In the genomic region with DNA sequence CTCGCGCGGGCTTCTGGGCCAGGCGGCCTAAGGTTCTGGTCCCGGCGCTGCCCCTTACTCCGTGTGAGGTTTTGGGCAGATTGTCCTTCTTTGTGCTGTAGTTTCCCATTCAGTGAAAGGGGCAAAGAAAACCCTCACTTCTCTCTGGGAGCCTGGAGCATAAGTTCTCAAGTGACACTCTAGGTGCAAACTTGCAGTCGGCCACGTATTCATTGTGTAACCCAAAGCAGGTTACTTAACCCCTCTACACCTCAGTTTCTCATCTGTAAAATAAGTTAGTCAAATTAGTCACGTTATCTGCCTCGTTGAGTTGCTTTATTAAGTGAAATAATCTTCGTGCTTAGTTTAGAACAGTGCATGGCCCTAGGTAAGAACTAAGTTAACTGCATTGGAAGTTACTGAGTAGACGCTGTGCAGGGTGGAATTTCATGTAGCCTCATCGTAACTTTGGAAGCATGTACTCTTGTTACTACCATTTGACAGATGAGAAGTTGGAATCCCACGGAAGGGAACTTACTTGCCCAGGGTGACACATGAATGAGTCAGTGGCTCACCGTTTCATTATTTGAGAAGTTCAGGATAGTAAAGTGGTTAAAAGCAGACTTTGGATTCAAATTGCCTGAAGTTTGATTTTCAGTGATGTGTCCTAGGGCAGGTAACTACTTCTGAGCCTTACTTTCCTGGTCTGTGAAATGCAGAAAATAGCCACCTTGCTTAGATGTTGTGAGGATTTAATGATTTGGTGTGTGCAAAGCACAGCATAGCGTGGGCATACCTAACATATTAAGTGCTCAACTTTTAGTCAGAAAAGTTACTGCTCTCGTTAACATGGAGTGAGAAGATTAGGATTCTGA, we compare ENCODE assay signal across 8 cellular contexts. TPM values are rescaled to one million over a fixed set of nuclear protein-coding genes. Genes with fewer than 3 reads are reported as not detected.
DNase-seq lines count a peak whose midpoint lies in the region; TF ChIP-seq lines count a peak whose summit lies in the region.

No MANE protein-coding gene starts in this region.

- H3K9me3 ChIP-seq in SK-N-SH (no peaks in the 10 kb centered on the region), neuronal stem cell (replicated peaks in 1 of 2; ENCODE audit: control insufficient read depth in 2 of 2, insufficient read depth in 1 of 2, low read depth in 1 of 2, low read length in 2 of 2) (no peaks in the 10 kb centered on the region)

- no peaks in the 10 kb centered on the region for H3K9me2 ChIP-seq in SK-N-SH

- peak overlapping the region; percentile 70 to 87 for H3K4me3 ChIP-seq in SK-N-SH (ENCODE audit: low read depth in 2 of 2, low read length in 1 of 2)
- H3K4me3 ChIP-seq in neuronal stem cell (ENCODE audit: low read length in 2 of 2), result peak overlapping the region; percentile 90 to 93

- H3K79me1 ChIP-seq in neuronal stem cell (ENCODE audit: low read depth, low read length), result peaks cover 5% of the 10 kb centered on the region

- peak overlapping the region; percentile 96 for H2AK5ac ChIP-seq in neuronal stem cell (ENCODE audit: low read depth, low read length)

- no peaks in the 10 kb centered on the region for H3K27me3 ChIP-seq in SK-N-SH (ENCODE audit: insufficient read depth)
- no peaks in the 10 kb centered on the region for H3K27me3 ChIP-seq in neuronal stem cell (ENCODE audit: control insufficient read depth in 3 of 3, insufficient read depth in 3 of 3, low read depth in 1 of 3, low read length in 3 of 3)

- WGBS in SK-N-SH (ENCODE audit: low lambda C conversion rate), result 12% methylated on average over 18 of the region's 18 CpGs
- no CpG with 5 or more reads among the region's 18 CpGs for WGBS in neuronal stem cell (ENCODE audit: extremely low coverage in 2 of 2, insufficient read length in 2 of 2, insufficient replicate concordance in 1 of 2), 2 donors

- DNase-seq in stimulated activated CD4-positive, alpha-beta T cell treated with anti-CD3 and anti-CD28 coated beads, Interleukin-15, amount 100 ng/mL, for 24 hours, result peak; percentile 23
- DNase-seq in stimulated activated CD4-positive, alpha-beta T cell treated with anti-CD3 and anti-CD28 coated beads, Interleukin-12 subunit alpha, Interleukin-12 subunit beta, amount 100 ng/mL, for 4 hours, result no peak
- DNase-seq in SK-N-SH (no peak), epithelial cell of prostate (ENCODE audit: low read depth, low spot score) (peak; percentile 44), neuronal stem cell (ENCODE audit: low spot score) (no peak), 8988T (no peak), NCI-H524 treated with DMSO at 0.1 percent for 48 hours (lab: John Stamatoyannopoulos, UW) (no peak)
- no peak for DNase-seq in activated CD8-positive, alpha-beta memory T cell treated with anti-CD3 and anti-CD28 coated beads for 24 hours

- POLR2A ChIA-PET in SK-N-SH (lab: Yijun Ruan, JAX), result interaction anchor here (1.5 kb wide), 2 partner anchors 10 to 226 kb away, joined by 4 to 16 read pairs; no protein-coding TSS in a partner anchor

- no peak for TF ChIP-seq CTCF in SK-N-SH (IDR thresholded peaks at IDR 0.05)

- H3K27ac ChIP-seq in SK-N-SH (ENCODE audit: low read depth in 2 of 2, low read length in 1 of 2), result peak overlapping the region; percentile 93 to 98
- H3K27ac ChIP-seq in epithelial cell of prostate, result peak overlapping the region; percentile 97
- H3K27ac ChIP-seq in neuronal stem cell (replicated peaks; ENCODE audit: low read length), result no peak overlapping the region

- H3K4me2 ChIP-seq in SK-N-SH (peak overlapping the region; percentile 98), neuronal stem cell (ENCODE audit: insufficient read depth, low read length, poor library complexity, severe bottlenecking) (peak overlapping the region; percentile 64)

- peak overlapping the region; percentile 67 for H3K4ac ChIP-seq in neuronal stem cell (ENCODE audit: low read length)

- H3K4me1 ChIP-seq in SK-N-SH (ENCODE audit: control insufficient read depth in 1 of 2, insufficient read depth in 2 of 2, low read depth in 1 of 2, low read length in 1 of 2), result peaks cover 0 to 9% of the 10 kb centered on the region in 2 experiments; a peak in 2 of 4 replicates
- H3K4me1 ChIP-seq in neuronal stem cell (ENCODE audit: control insufficient read depth in 2 of 2, insufficient read depth in 1 of 2, low read depth in 1 of 2, low read length in 2 of 2), result peaks cover 6 to 7% of the 10 kb centered on the region in 2 donors

- TF ChIP-seq RAD21 in SK-N-SH (IDR thresholded peaks at IDR 0.05; ENCODE audit: low read length), result no peak

- H3K14ac ChIP-seq in neuronal stem cell (ENCODE audit: low read length), result peak overlapping the region; percentile 56

- peak overlapping the region; percentile 56 for H4K8ac ChIP-seq in neuronal stem cell (ENCODE audit: low read depth, low read length)

- H2BK5ac ChIP-seq in neuronal stem cell (ENCODE audit: low read length), result peak overlapping the region; percentile 94

- peak overlapping the region; percentile 99 for H2BK120ac ChIP-seq in neuronal stem cell (ENCODE audit: low read depth, low read length)

- H3K36me3 ChIP-seq in SK-N-SH (replicated peaks in 1 of 2; ENCODE audit: control insufficient read depth in 1 of 2, insufficient read depth in 2 of 2, low read length in 1 of 2) (peaks cover 3 to 12% of the 10 kb centered on the region in 2 experiments), neuronal stem cell (replicated peaks in 1 of 2; ENCODE audit: control insufficient read depth in 2 of 2, insufficient read depth in 2 of 2, low read length in 2 of 2) (peaks cover 6 to 36% of the 10 kb centered on the region in 2 donors)

- CTCF ChIA-PET in SK-N-SH (lab: Yijun Ruan, JAX), result interaction anchor here (1.4 to 4.1 kb wide), 2 partner anchors 11 to 16 kb away, joined by 8 to 43 read pairs; no protein-coding TSS in a partner anchor

- peak overlapping the region; percentile 14 for H2BK15ac ChIP-seq in neuronal stem cell (ENCODE audit: low read length)

- no peak overlapping the region for H2BK12ac ChIP-seq in neuronal stem cell (ENCODE audit: low read length)

- peak overlapping the region; percentile 98 for H3K23ac ChIP-seq in neuronal stem cell (ENCODE audit: low read depth, low read length, poor library complexity)

- H4K20me1 ChIP-seq in SK-N-SH (ENCODE audit: insufficient read depth), result peaks cover 48% of the 10 kb centered on the region

- H3K18ac ChIP-seq in neuronal stem cell (ENCODE audit: low read length), result peak overlapping the region; percentile 100

- peaks cover 64% of the 10 kb centered on the region for H3K79me2 ChIP-seq in SK-N-SH (ENCODE audit: insufficient read depth)

- no peak overlapping the region for H2AFZ ChIP-seq in SK-N-SH (ENCODE audit: low read depth)
- peak overlapping the region; percentile 100 for H2AFZ ChIP-seq in neuronal stem cell (ENCODE audit: low read length)

- no peak overlapping the region for H4K91ac ChIP-seq in neuronal stem cell (ENCODE audit: low read depth, low read length, poor library complexity)

- peaks cover 19% of the 10 kb centered on the region for H3F3A ChIP-seq in SK-N-SH (replicated peaks; ENCODE audit: insufficient read depth)

- no peak for TF ChIP-seq EP300 in SK-N-SH (IDR thresholded peaks at IDR 0.05; ENCODE audit: borderline replicate concordance in 1 of 2, low read depth in 1 of 2, low read length in 1 of 2)

- H3K9ac ChIP-seq in SK-N-SH, result peak overlapping the region; percentile 90
- peak overlapping the region; percentile 99 for H3K9ac ChIP-seq in neuronal stem cell (ENCODE audit: low read depth, low read length, poor library complexity)

TF ChIP-seq in SK-N-SH, 30 proteins besides CTCF, POLR2A, EP300 and RAD21:
- peak; percentile 33; the same call in 1 of the 2 replicates for TF ChIP-seq JUND (IDR thresholded peaks at IDR 0.05)
- TF ChIP-seq FOSL2 (IDR thresholded peaks at IDR 0.05; ENCODE audit: borderline replicate concordance, low read depth), result peak; percentile 57; the same call in 1 of the 2 replicates
- no peak for TF ChIP-seq GATA2 (CRISPR knock-in tag; IDR thresholded peaks at IDR 0.05)

RNA-seq across cellular contexts. Expression of gene MROH8, which starts 0.6 kb away (rescaled TPM):
- polyA plus RNA-seq in SK-N-SH (2012; rRNA removed), result 3.2 and 3.5 TPM in 2 replicates
- polyA plus RNA-seq in SK-N-SH (2012; cell fraction: cytosol; rRNA removed), result 2.7 and 2.9 TPM in 2 replicates
- polyA plus RNA-seq in SK-N-SH (2012; cell fraction: nucleus; rRNA removed), result 3.4 and 5.5 TPM in 2 replicates
- polyA plus RNA-seq in neuronal stem cell (2013, experiment 1 of 2), result 4.4 TPM
- 4.7 TPM for polyA plus RNA-seq in neuronal stem cell (2013, experiment 2 of 2)

RNA-seq across cellular contexts. Expression of gene RPN2, which starts 0.8 kb away (rescaled TPM):
- 420 and 596 TPM in 2 replicates for polyA plus RNA-seq in SK-N-SH (2012; rRNA removed)
- polyA plus RNA-seq in SK-N-SH (2012; cell fraction: cytosol; rRNA removed), result 321 and 410 TPM in 2 replicates
- 270 and 432 TPM in 2 replicates for polyA plus RNA-seq in SK-N-SH (2012; cell fraction: nucleus; rRNA removed)
- 205 TPM for polyA plus RNA-seq in neuronal stem cell (2013, experiment 1 of 2)
- 211 TPM for polyA plus RNA-seq in neuronal stem cell (2013, experiment 2 of 2)

Comparison
In these comparisons a context has a peak if more than half of its experiments do, and no peak if none do; other contexts are left out.
1. DNase-seq: peak in stimulated activated CD4-positive, alpha-beta T cell treated with anti-CD3 and anti-CD28 coated beads, Interleukin-15, amount 100 ng/mL, for 24 hours (single experiment) and epithelial cell of prostate (single experiment); none in stimulated activated CD4-positive, alpha-beta T cell treated with anti-CD3 and anti-CD28 coated beads, Interleukin-12 subunit alpha, Interleukin-12 subunit beta, amount 100 ng/mL, for 4 hours (single experiment), SK-N-SH (single experiment), neuronal stem cell (single experiment), 8988T (single experiment), NCI-H524 treated with DMSO at 0.1 percent for 48 hours (single experiment) and activated CD8-positive, alpha-beta memory T cell treated with anti-CD3 and anti-CD28 coated beads for 24 hours (single experiment).